In the genomic region with DNA sequence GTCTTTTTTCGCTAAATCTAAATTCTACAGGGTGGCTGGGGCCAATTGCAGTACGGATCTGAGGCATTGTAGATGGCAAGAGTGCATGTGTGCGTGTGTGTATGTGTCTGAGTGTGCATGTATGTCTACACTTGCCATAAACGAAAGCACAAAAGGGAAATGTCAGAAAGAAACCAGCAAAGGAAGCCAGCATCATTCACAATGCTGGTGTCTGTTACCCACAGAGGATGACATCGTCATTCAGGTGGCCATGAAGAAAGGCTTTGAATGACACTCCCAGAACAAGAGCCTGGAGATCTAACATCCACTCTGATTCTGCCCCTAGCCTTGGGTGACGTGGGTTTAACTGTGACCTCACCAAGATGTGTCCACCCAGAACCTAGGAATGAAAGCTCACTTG, we compare ENCODE assay signal across 35 cellular contexts.
"Had no signal": no experiment of that assay in that cellular context is flagged by ENCODE, and none has a peak within 500 bp of the region (broad histone marks: within the 10 kb centered on the region; RNA-seq: fewer than 3 reads in every experiment).

No MANE protein-coding gene starts in this region.

- H3K4me3 ChIP-seq: MG63 had no signal

- DNase-seq: Karpas-422, Kasumi-1, MG63, MM.1S, MV-4-11, NCI-H1048, NCI-H1092, NCI-H1092 treated with DMSO at 0.1 percent for 48 hours, NCI-H1105, NCI-H1105 treated with DMSO at 0.1 percent for 48 hours, NCI-H1417, NCI-H1417 treated with DMSO at 0.1 percent for 48 hours, NCI-H1436, NCI-H1436 treated with DMSO at 0.1 percent for 48 hours, NCI-H146, NCI-H1694, NCI-H1694 treated with DMSO at 0.1 percent for 48 hours, NCI-H187, NCI-H187 treated with DMSO at 0.1 percent for 48 hours, NCI-H1930, NCI-H2029, NCI-H2029 treated with DMSO at 0.1 percent for 48 hours, NCI-H2081, NCI-H2081 treated with DMSO at 0.1 percent for 48 hours, NCI-H2107, NCI-H2171, NCI-H2171 treated with DMSO at 0.1 percent for 48 hours, NCI-H2227 treated with DMSO at 0.1 percent for 48 hours, NCI-H226, NCI-H345, NCI-H446, NCI-H446 treated with DMSO at 0.1 percent for 48 hours, NCI-H510A, NCI-H510A treated with DMSO at 0.1 percent for 48 hours, NCI-H524 had no signal

- H3K27me3 ChIP-seq: MG63 had no signal

- H3K9me3 ChIP-seq: MG63 had no signal
